In genomic region chr17:78475211-78475610, GRCh38 we compare ENCODE assay signal across 17 cellular contexts.
"Had no signal": no experiment of that assay in that cellular context is flagged by ENCODE, and none has a peak within 500 bp of the region (broad histone marks: within the 10 kb centered on the region; RNA-seq: fewer than 3 reads in every experiment).

No MANE protein-coding gene starts in this region.

- H3K4me1 Mint-ChIP-seq: mesothelial cell of epicardium, neural crest cell had no signal

- H3K27ac ChIP-seq: brain microvascular endothelial cell, gastroesophageal sphincter, heart right ventricle, lower lobe of right lung, testis, upper lobe of right lung had no signal

- ATAC-seq: gastroesophageal sphincter, left cardiac atrium, sciatic nerve had no signal

- H3K4me1 ChIP-seq: gastroesophageal sphincter, heart right ventricle, lower lobe of right lung, testis, upper lobe of right lung had no signal

- H3K27me3 ChIP-seq: testis had no signal

- DNase-seq: activated CD4-positive, alpha-beta T cell treated with anti-CD3 and anti-CD28 coated beads, Interleukin-2, amount 50 U/mL, for 1 hour; activated CD8-positive, alpha-beta memory T cell treated with anti-CD3 and anti-CD28 coated beads for 24 hours; activated naive CD8-positive, alpha-beta T cell treated with anti-CD3 and anti-CD28 coated beads, Interleukin-2, amount 10 ng/mL, durations not matched to agents 7 days and 5 days; anterior cingulate cortex; brain microvascular endothelial cell; heart right ventricle; left cardiac atrium; lower lobe of right lung; T1000; testis; upper lobe of right lung had no signal

- H3K27me3 Mint-ChIP-seq: stimulated activated naive CD8-positive, alpha-beta T cell treated with anti-CD3 and anti-CD28 coated beads, Interleukin-15, Interleukin-2, amounts not matched to agents 100 ng/mL and 50 ng/mL, for 24 hours had no signal

- H3K36me3 Mint-ChIP-seq: activated naive CD8-positive, alpha-beta T cell treated with anti-CD3 and anti-CD28 coated beads, Interleukin-2, amount 10 ng/mL, durations not matched to agents 7 days and 5 days; mesothelial cell of epicardium had no signal

- H3K4me3 ChIP-seq: gastroesophageal sphincter, heart right ventricle, lower lobe of right lung, testis, upper lobe of right lung had no signal

- H3K27ac Mint-ChIP-seq: activated T-helper 1 cell treated with anti-CD3 and anti-CD28 coated beads, Interleukin-12 subunit alpha, Interleukin-12 subunit beta, Interleukin-2, Interleukin-4 antibody, amounts not matched to agents 30 ng/mL and 10 ng/mL and 1 ng/mL, durations not matched to agents 14 hours and 24 hours and 36 hours; mesothelial cell of epicardium; stimulated activated naive CD8-positive, alpha-beta T cell treated with anti-CD3 and anti-CD28 coated beads, Interleukin-15, Interleukin-2, amounts not matched to agents 100 ng/mL and 50 ng/mL, for 24 hours had no signal

- H3K9me3 Mint-ChIP-seq: activated naive CD8-positive, alpha-beta T cell treated with anti-CD3 and anti-CD28 coated beads, Interleukin-2, amount 10 ng/mL, durations not matched to agents 7 days and 5 days; activated T-helper 1 cell treated with anti-CD3 and anti-CD28 coated beads, Interleukin-12 subunit alpha, Interleukin-12 subunit beta, Interleukin-2, Interleukin-4 antibody, amounts not matched to agents 30 ng/mL and 10 ng/mL and 1 ng/mL, durations not matched to agents 14 hours and 24 hours and 36 hours; mesothelial cell of epicardium; neural crest cell; stimulated activated naive CD8-positive, alpha-beta T cell treated with anti-CD3 and anti-CD28 coated beads, Interleukin-15, Interleukin-2, amounts not matched to agents 100 ng/mL and 50 ng/mL, for 24 hours had no signal

- H3K36me3 ChIP-seq: brain microvascular endothelial cell, gastroesophageal sphincter, heart right ventricle, lower lobe of right lung, upper lobe of right lung had no signal

- H3K4me3 Mint-ChIP-seq: activated naive CD8-positive, alpha-beta T cell treated with anti-CD3 and anti-CD28 coated beads, Interleukin-2, amount 10 ng/mL, durations not matched to agents 7 days and 5 days; activated T-helper 1 cell treated with anti-CD3 and anti-CD28 coated beads, Interleukin-12 subunit alpha, Interleukin-12 subunit beta, Interleukin-2, Interleukin-4 antibody, amounts not matched to agents 30 ng/mL and 10 ng/mL and 1 ng/mL, durations not matched to agents 14 hours and 24 hours and 36 hours; mesothelial cell of epicardium; neural crest cell; stimulated activated naive CD8-positive, alpha-beta T cell treated with anti-CD3 and anti-CD28 coated beads, Interleukin-15, Interleukin-2, amounts not matched to agents 100 ng/mL and 50 ng/mL, for 24 hours had no signal
